ENCODE assay signal across 8 cellular contexts in the genomic region with DNA sequence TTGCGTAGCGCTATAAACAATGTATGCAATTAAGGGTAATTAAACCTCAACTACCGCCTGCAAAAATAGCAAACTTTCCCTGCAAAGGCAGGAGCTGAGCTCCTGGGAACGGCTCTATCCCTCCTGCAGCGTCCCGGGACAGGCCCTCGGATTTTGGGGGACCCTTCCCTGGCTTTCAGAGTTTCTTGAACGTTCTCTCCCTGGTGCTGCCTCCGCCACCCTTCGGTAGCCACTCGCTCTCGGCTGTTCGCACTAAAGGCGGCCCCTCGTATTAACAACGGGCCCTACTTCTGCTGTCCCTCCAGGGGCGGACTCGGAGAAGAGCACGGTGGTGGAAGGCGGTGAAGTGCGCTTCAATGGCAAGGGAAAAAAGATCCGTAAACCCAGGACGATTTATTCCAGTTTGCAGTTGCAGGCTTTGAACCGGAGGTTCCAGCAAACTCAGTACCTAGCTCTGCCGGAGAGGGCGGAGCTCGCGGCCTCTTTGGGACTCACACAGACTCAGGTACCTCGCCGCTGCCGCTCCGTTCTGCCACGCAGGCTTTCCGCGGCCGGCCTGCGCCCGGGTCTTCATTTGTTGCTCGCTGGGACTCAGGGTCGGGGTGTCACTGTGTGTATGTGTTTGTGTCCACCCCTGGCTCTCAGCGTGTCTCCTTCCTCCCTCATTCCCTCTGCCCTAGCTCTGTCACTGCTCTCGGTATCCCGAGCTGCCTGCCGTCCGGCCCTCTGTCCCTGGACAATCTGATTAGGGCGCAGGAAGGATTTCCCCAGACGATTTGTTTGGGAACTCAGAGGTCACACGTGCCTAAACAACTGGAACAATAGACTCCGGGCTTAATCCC. TPM values are rescaled to one million over a fixed set of nuclear protein-coding genes. Genes with fewer than 3 reads are reported as not detected.
DNase-seq lines count a peak whose midpoint lies in the region; ATAC-seq, FAIRE-seq and TF ChIP-seq lines count a peak whose summit lies in the region.

No MANE protein-coding gene starts in this region.

- DNase-seq in D721Med (ENCODE audit: insufficient read length, low spot score) (peak; percentile 29), esophagus muscularis mucosa (ENCODE audit: extremely low spot score) (peak; percentile 89), RKO (ENCODE audit: low spot score) (no peak)
- peak; percentile 77 for DNase-seq in activated CD4-positive, alpha-beta T cell treated with anti-CD3 and anti-CD28 coated beads for 48 hours

- no peaks in the 10 kb centered on the region for H3K36me3 ChIP-seq in HUES48 (ENCODE audit: control insufficient read depth, insufficient read depth, low read length)
- no peaks in the 10 kb centered on the region for H3K36me3 ChIP-seq in esophagus muscularis mucosa
- no peaks in the 10 kb centered on the region for H3K36me3 ChIP-seq in skeletal muscle tissue (ENCODE audit: control insufficient read depth in 3 of 3, insufficient read depth in 3 of 3, low read length in 3 of 3)

- WGBS in esophagus muscularis mucosa, result 7% methylated on average over 48 of the region's 49 CpGs

- H3K27ac ChIP-seq in HUES48 (ENCODE audit: low read depth, low read length), result no peak overlapping the region
- no peak overlapping the region for H3K27ac ChIP-seq in esophagus muscularis mucosa (replicated peaks in 1 of 4)
- no peak overlapping the region for H3K27ac ChIP-seq in skeletal muscle tissue (ENCODE audit: low read depth, low read length)

- intact Hi-C loops in esophagus muscularis mucosa (cut with DNase I), result no loop called here

- no peak for TF ChIP-seq POLR2A in esophagus muscularis mucosa (IDR thresholded peaks at IDR 0.05; ENCODE audit: low read depth)

- TF ChIP-seq EP300 in esophagus muscularis mucosa (IDR thresholded peaks at IDR 0.05), result no peak

- peak overlapping the region; percentile 56 for H3K4me3 ChIP-seq in HUES48 (ENCODE audit: low read depth, low read length)
- peak overlapping the region; percentile 47 to 58 (median 48) for H3K4me3 ChIP-seq in esophagus muscularis mucosa
- H3K4me3 ChIP-seq in skeletal muscle tissue (ENCODE audit: low read length in 3 of 3), result peak overlapping the region; percentile 15 to 59 (median 17)

- no peak for FAIRE-seq in D721Med (lab: Jason Lieb, UNC)

- H3K4me1 ChIP-seq in HUES48 (ENCODE audit: control insufficient read depth, insufficient read depth, low read length), result peaks cover 58% of the 10 kb centered on the region
- H3K4me1 ChIP-seq in esophagus muscularis mucosa, result peaks cover 37 to 70% (median 54%) of the 10 kb centered on the region in 4 donors
- peaks cover 33 to 43% (median 41%) of the 10 kb centered on the region in 3 donors for H3K4me1 ChIP-seq in skeletal muscle tissue (ENCODE audit: control insufficient read depth in 3 of 3, insufficient read depth in 3 of 3, low read length in 3 of 3)

- H3K9me3 ChIP-seq in HUES48 (ENCODE audit: control insufficient read depth, insufficient read depth, low read length) (no peaks in the 10 kb centered on the region), esophagus muscularis mucosa (no peaks in the 10 kb centered on the region), skeletal muscle tissue (ENCODE audit: control insufficient read depth in 3 of 3, low read length in 3 of 3) (peaks cover 0 to 4% (median 0%) of the 10 kb centered on the region in 3 donors)

- ATAC-seq in HG03469 (IDR thresholded peaks at IDR 0.05; ENCODE audit: unreplicated experiment) (no peak), GM21786 (IDR thresholded peaks at IDR 0.05; ENCODE audit: unreplicated experiment) (no peak)

- H3K9ac ChIP-seq in HUES48 (ENCODE audit: low read depth, low read length) (no peak overlapping the region), skeletal muscle tissue (ENCODE audit: low read depth in 1 of 3, low read length in 3 of 3) (no peak overlapping the region)

- H3K27me3 ChIP-seq in HUES48 (ENCODE audit: control insufficient read depth, insufficient read depth, low read length) (peaks cover 100% of the 10 kb centered on the region), esophagus muscularis mucosa (peaks cover 33 to 100% (median 98%) of the 10 kb centered on the region in 4 donors), skeletal muscle tissue (ENCODE audit: control insufficient read depth in 3 of 3, insufficient read depth in 3 of 3, low read length in 3 of 3) (peaks cover 97 to 99% (median 97%) of the 10 kb centered on the region in 3 donors)

- no peak for TF ChIP-seq CTCF in D721Med (IDR thresholded peaks at IDR 0.05; ENCODE audit: insufficient read depth, missing control alignments)
- no peak for TF ChIP-seq CTCF in esophagus muscularis mucosa (IDR thresholded peaks at IDR 0.05)

RNA-seq across cellular contexts. Expression of a gene that starts 1.3 kb away (rescaled TPM):
- under 1 TPM in 3 of 4 donors, not detected in 1; 0.17 to 0.83 (median 0.23) TPM for total RNA-seq in esophagus muscularis mucosa
- not detected for total RNA-seq in skeletal muscle tissue

RNA-seq across cellular contexts. Expression of a gene that starts 16.1 kb away (rescaled TPM):
- total RNA-seq in esophagus muscularis mucosa (not detected), skeletal muscle tissue (not detected)
